Comparison of ENCODE assay signal across 30 cellular contexts in the genomic region with DNA sequence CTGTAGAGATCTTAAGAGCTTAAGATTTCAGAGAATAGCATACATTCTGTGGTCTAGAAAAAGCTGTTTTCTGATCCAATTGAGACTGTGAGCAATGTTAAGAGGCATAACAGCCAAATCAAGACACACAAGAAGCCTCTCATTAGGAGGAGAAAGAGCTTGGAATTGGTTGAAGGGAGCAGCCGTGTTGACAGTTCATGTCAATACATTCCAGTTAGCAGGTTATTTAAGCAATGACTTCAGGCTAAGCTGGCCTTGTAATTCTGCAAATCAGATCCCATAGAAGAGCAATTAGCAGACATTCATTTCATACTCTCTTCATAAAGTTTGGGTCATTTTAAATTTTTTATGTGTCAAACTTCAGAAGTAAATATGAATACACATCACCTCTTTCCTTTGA.
"Had no signal": no experiment of that assay in that cellular context is flagged by ENCODE, and none has a peak within 500 bp of the region (broad histone marks: within the 10 kb centered on the region; RNA-seq: fewer than 3 reads in every experiment).

No MANE protein-coding gene starts in this region.

- ATAC-seq: activated naive CD4-positive, alpha-beta T cell treated with anti-CD3 and anti-CD28 coated beads, Interleukin-2, amount 50 U/mL, for 72 hours; Right ventricle myocardium inferior; SK-N-SH treated with all-trans-retinoic acid at 6 μM for 48 hours; T-cell; T-helper 17 cell had no signal

- H3K4me1 ChIP-seq: adrenal gland had no signal

- H3K4me3 ChIP-seq: adrenal gland, body of pancreas, breast epithelium had no signal

- H3K27me3 ChIP-seq: adrenal gland, body of pancreas, breast epithelium had no signal

- H3K9me3 ChIP-seq: adrenal gland, body of pancreas, breast epithelium had no signal

- H3K36me3 ChIP-seq: adrenal gland, breast epithelium, WERI-Rb-1 had no signal

- FAIRE-seq: astrocyte, RCC 7860 had no signal

- DNase-seq: activated CD4-positive, alpha-beta memory T cell treated with anti-CD3 and anti-CD28 coated beads, Interleukin-2, amount 10 ng/mL, durations not matched to agents 7 days and 5 days; activated CD4-positive, alpha-beta T cell treated with anti-CD3 and anti-CD28 coated beads for 1 hour; activated CD4-positive, alpha-beta T cell treated with anti-CD3 and anti-CD28 coated beads for 48 hours; activated CD4-positive, CD25-positive, alpha-beta regulatory T cell; activated gamma-delta T cell treated with Interleukin-2 at 50 U/mL for 16 hours; activated naive CD4-positive, alpha-beta T cell treated with anti-CD3 and anti-CD28 coated beads for 36 hours; activated T-cell treated with anti-CD3 and anti-CD28 coated beads, Interleukin-2, amount 50 U/mL, for 24 hours; adrenal gland; body of pancreas; cerebellar nuclear complex; Karpas-422; KBM-7; NCI-H1417 treated with DMSO at 0.1 percent for 48 hours; NCI-H187 treated with DMSO at 0.1 percent for 48 hours; NCI-H345; NCI-H524 treated with DMSO at 0.1 percent for 48 hours; NCI-H748 treated with DMSO at 0.1 percent for 48 hours; NK-92 treated with Interleukin-12 subunit alpha and Interleukin-12 subunit beta, amount 100 ng/mL, for 24 hours; PC-3; SIG-M5; T-cell; T-helper 17 cell; WERI-Rb-1 had no signal

- H3K27ac ChIP-seq: adrenal gland, breast epithelium, RWPE1, WERI-Rb-1 had no signal
